20 cellular contexts compared by ENCODE assay signal in the genomic region with DNA sequence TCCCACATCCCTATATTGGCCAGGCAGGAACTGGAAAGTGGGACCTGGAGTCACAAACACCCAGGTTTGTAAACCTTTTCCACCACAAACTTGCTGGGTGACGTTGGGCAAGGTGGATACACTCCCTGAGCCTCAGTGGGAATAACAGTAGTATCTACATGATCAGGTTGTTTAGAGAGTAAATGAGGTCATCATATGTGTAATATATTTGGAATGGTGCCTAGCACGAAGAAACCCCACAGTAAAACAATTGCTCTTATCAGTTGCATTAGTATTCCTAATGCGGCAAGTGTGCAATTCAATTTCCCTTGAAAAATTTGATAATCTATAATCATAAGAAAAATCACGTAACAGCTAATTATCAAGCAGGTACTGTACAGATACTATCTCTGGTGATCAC. TPM values are rescaled to one million over a fixed set of nuclear protein-coding genes. Genes with fewer than 3 reads are reported as not detected.
A peak's percentile ranks its signal among the peaks of the same experiment; 100 is the strongest.
DNase-seq lines count a peak whose midpoint lies in the region; ATAC-seq and TF ChIP-seq lines count a peak whose summit lies in the region.
"Had no signal": no experiment of that assay in that cellular context is flagged by ENCODE, and none has a peak within 500 bp of the region (broad histone marks: within the 10 kb centered on the region; RNA-seq: fewer than 3 reads in every experiment).

No MANE protein-coding gene starts in this region.

- H3K4me1 ChIP-seq in osteoblast (ENCODE audit: insufficient read depth, low read length) = no peaks in the 10 kb centered on the region

- no peaks in the 10 kb centered on the region for H3K27me3 Mint-ChIP-seq in type B pancreatic cell
- H3K27me3 Mint-ChIP-seq: dendritic cell treated with granulocyte-macrophage colony-stimulating factor and Interleukin-4, amounts not matched to agents 40 ng/mL and 50 ng/mL, for 4 days had no signal

- H3K27ac ChIP-seq in osteoblast (ENCODE audit: low read depth, low read length) = no peak overlapping the region
- H3K27ac ChIP-seq: BLaER1 treated with 17β-estradiol and CSF1 and Interleukin-3, amounts not matched to agents 10 nM and 100 nM; thyroid gland had no signal

- no peaks in the 10 kb centered on the region for H3K27me3 ChIP-seq in osteoblast (ENCODE audit: insufficient read depth, low read length)
- H3K27me3 ChIP-seq: BLaER1 treated with 17β-estradiol and CSF1 and Interleukin-3, amounts not matched to agents 10 nM and 100 nM; thyroid gland had no signal

- no peak overlapping the region for H3K4me3 Mint-ChIP-seq in type B pancreatic cell
- H3K4me3 Mint-ChIP-seq: dendritic cell treated with granulocyte-macrophage colony-stimulating factor and Interleukin-4, amounts not matched to agents 40 ng/mL and 50 ng/mL, for 4 days had no signal

- no peaks in the 10 kb centered on the region for H4K20me1 ChIP-seq in osteoblast (ENCODE audit: insufficient read depth, low read length)

- no peak overlapping the region for H3K4me3 ChIP-seq in fibroblast of mammary gland (ENCODE audit: control insufficient read depth, low read depth, low read length)
- no peak overlapping the region for H3K4me3 ChIP-seq in osteoblast (ENCODE audit: insufficient read depth, low read length)
- H3K4me3 ChIP-seq: BLaER1 treated with 17β-estradiol and CSF1 and Interleukin-3, amounts not matched to agents 10 nM and 100 nM; skin epidermis; thyroid gland had no signal

- H3K9me3 Mint-ChIP-seq in type B pancreatic cell = no peaks in the 10 kb centered on the region
- H3K9me3 Mint-ChIP-seq: dendritic cell treated with granulocyte-macrophage colony-stimulating factor and Interleukin-4, amounts not matched to agents 40 ng/mL and 50 ng/mL, for 4 days had no signal

- peak; percentile 56 for DNase-seq in HT1080 (ENCODE audit: low read depth)
- DNase-seq in fibroblast of mammary gland (ENCODE audit: low read depth) = peak; percentile 59
- DNase-seq in renal cortical epithelial cell (ENCODE audit: low read depth) = peak; percentile 29
- DNase-seq in type B pancreatic cell (ENCODE audit: extremely low spot score, unreplicated experiment) = no peak
- DNase-seq in NCI-H146 treated with DMSO at 0.1 percent for 48 hours (lab: John Stamatoyannopoulos, UW; ENCODE audit: unreplicated experiment) = no peak
- DNase-seq in osteoblast (ENCODE audit: insufficient read length, low spot score, missing footprints) = no peak
- DNase-seq: DMS153, hypothalamus, left colon, NCI-H748 treated with DMSO at 0.1 percent for 48 hours, RPMI8226, T-helper 2 cell, thyroid gland had no signal

- no peaks in the 10 kb centered on the region for H3K9me3 ChIP-seq in osteoblast (ENCODE audit: low read depth, low read length)
- H3K9me3 ChIP-seq: thyroid gland had no signal

- H3K79me2 ChIP-seq in osteoblast (ENCODE audit: insufficient read depth, low read length) = peaks cover 68% of the 10 kb centered on the region

- no peaks in the 10 kb centered on the region for H3K36me3 Mint-ChIP-seq in type B pancreatic cell

- H2AFZ ChIP-seq in osteoblast (ENCODE audit: low read length) = no peak overlapping the region

- TF ChIP-seq CTCF in fibroblast of mammary gland (conservative IDR thresholded peaks at IDR 0.05; ENCODE audit: control insufficient read depth, insufficient read depth, low read depth, low read length) = no peak
- no peak for TF ChIP-seq CTCF in type B pancreatic cell (conservative IDR thresholded peaks at IDR 0.05)
- no peak for TF ChIP-seq CTCF in osteoblast (IDR thresholded peaks at IDR 0.05; ENCODE audit: extremely low read depth, low read depth, low read length)

- H3K36me3 ChIP-seq in osteoblast (ENCODE audit: insufficient read depth, low read length) = no peaks in the 10 kb centered on the region
- H3K36me3 ChIP-seq: thyroid gland had no signal

- H3K4me1 Mint-ChIP-seq in type B pancreatic cell (ENCODE audit: unreplicated experiment) = peaks cover 3% of the 10 kb centered on the region

- no peak overlapping the region for H3K27ac Mint-ChIP-seq in type B pancreatic cell
- H3K27ac Mint-ChIP-seq: activated T-helper 2 cell treated with anti-CD3 and anti-CD28 coated beads, Interferon-gamma antibody, Interleukin-2, Interleukin-4, amounts not matched to agents 10 μg/mL and 5 μg/mL and 100 μg/mL, durations not matched to agents 14 hours and 24 hours and 36 hours; dendritic cell treated with granulocyte-macrophage colony-stimulating factor and Interleukin-4, amounts not matched to agents 40 ng/mL and 50 ng/mL, for 4 days had no signal

- H3K4me2 ChIP-seq in osteoblast (ENCODE audit: insufficient read depth, low read length) = no peak overlapping the region
- H3K4me2 ChIP-seq: BLaER1 treated with 17β-estradiol and CSF1 and Interleukin-3, amounts not matched to agents 10 nM and 100 nM had no signal

- 0 out of 3 replicates have a peak, but pooled peaks have one; percentile 33 for ATAC-seq in SK-N-SH treated with all-trans-retinoic acid at 6 μM for 48 hours
- ATAC-seq: activated CD4-positive, CD25-positive, alpha-beta regulatory T cell treated with anti-CD3 and anti-CD28 coated beads, Interleukin-2, amount 50 U/mL, for 24 hours; esophagus mucosa; left colon had no signal

TF ChIP-seq in SK-N-SH treated with all-trans-retinoic acid at 6 μM for 48 hours, 23 proteins besides CTCF, POLR2A, EP300 and RAD21 (continues in another document):
- TF ChIP-seq CSDC2 (CRISPR knock-in tag; IDR thresholded peaks at IDR 0.05) (no peak), ISL1 (CRISPR knock-in tag; IDR thresholded peaks at IDR 0.05) (peak; percentile 61), TOX (CRISPR knock-in tag; IDR thresholded peaks at IDR 0.05; ENCODE audit: borderline replicate concordance) (no peak), ZFP3 (CRISPR knock-in tag; IDR thresholded peaks at IDR 0.05) (no peak), ARNTL (CRISPR knock-in tag; IDR thresholded peaks at IDR 0.05; ENCODE audit: borderline replicate concordance, low read depth) (no peak), ZNF70 (CRISPR knock-in tag; IDR thresholded peaks at IDR 0.05) (no peak), ESRRG (CRISPR knock-in tag; IDR thresholded peaks at IDR 0.05) (no peak)
- TF ChIP-seq, protein P1, sequence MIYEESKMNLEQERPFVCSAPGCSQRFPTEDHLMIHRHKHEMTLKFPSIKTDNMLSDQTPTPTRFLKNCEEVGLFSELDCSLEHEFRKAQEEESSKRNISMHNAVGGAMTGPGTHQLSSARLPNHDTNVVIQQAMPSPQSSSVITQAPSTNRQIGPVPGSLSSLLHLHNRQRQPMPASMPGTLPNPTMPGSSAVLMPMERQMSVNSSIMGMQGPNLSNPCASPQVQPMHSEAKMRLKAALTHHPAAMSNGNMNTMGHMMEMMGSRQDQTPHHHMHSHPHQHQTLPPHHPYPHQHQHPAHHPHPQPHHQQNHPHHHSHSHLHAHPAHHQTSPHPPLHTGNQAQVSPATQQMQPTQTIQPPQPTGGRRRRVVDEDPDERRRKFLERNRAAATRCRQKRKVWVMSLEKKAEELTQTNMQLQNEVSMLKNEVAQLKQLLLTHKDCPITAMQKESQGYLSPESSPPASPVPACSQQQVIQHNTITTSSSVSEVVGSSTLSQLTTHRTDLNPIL (CRISPR knock-in tag; IDR thresholded peaks at IDR 0.05; ENCODE audit: low read depth) = peak; percentile 58; the same call in 1 of the 2 replicates
- TF ChIP-seq, protein P2, sequence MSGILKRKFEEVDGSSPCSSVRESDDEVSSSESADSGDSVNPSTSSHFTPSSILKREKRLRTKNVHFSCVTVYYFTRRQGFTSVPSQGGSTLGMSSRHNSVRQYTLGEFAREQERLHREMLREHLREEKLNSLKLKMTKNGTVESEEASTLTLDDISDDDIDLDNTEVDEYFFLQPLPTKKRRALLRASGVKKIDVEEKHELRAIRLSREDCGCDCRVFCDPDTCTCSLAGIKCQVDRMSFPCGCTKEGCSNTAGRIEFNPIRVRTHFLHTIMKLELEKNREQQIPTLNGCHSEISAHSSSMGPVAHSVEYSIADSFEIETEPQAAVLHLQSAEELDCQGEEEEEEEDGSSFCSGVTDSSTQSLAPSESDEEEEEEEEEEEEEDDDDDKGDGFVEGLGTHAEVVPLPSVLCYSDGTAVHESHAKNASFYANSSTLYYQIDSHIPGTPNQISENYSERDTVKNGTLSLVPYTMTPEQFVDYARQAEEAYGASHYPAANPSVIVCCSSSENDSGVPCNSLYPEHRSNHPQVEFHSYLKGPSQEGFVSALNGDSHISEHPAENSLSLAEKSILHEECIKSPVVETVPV (CRISPR knock-in tag; IDR thresholded peaks at IDR 0.05) = 0 out of 2 replicates have a peak, but pooled peaks have one; percentile 20
- TF ChIP-seq, protein P3, sequence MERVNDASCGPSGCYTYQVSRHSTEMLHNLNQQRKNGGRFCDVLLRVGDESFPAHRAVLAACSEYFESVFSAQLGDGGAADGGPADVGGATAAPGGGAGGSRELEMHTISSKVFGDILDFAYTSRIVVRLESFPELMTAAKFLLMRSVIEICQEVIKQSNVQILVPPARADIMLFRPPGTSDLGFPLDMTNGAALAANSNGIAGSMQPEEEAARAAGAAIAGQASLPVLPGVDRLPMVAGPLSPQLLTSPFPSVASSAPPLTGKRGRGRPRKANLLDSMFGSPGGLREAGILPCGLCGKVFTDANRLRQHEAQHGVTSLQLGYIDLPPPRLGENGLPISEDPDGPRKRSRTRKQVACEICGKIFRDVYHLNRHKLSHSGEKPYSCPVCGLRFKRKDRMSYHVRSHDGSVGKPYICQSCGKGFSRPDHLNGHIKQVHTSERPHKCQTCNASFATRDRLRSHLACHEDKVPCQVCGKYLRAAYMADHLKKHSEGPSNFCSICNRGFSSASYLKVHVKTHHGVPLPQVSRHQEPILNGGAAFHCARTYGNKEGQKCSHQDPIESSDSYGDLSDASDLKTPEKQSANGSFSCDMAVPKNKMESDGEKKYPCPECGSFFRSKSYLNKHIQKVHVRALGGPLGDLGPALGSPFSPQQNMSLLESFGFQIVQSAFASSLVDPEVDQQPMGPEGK (CRISPR knock-in tag; IDR thresholded peaks at IDR 0.05; ENCODE audit: borderline replicate concordance) = no peak

RNA-seq across cellular contexts. Expression of a gene that starts 51.9 kb away (rescaled TPM):
- total RNA-seq in HT1080 (2014; rRNA removed; shearing (Covaris generic)) = 5.8 and 7.0 TPM in 2 replicates
- polyA plus RNA-seq in HT1080 (2015; cell fraction: cytosol; rRNA removed) = 6.1 and 7.9 TPM in 2 replicates
- 13.0 and 13.5 TPM in 2 replicates for polyA plus RNA-seq in HT1080 (2015; cell fraction: nucleus; rRNA removed)
- 17.0 and 26.6 TPM in 2 replicates for total RNA-seq in renal cortical epithelial cell
- 12.3 and 34.1 TPM in 2 replicates for total RNA-seq in type B pancreatic cell (ENCODE audit: low replicate concordance)
- total RNA-seq in osteoblast = 30.4 and 57.8 TPM in 2 replicates

Comparison
In these comparisons a context has a peak if more than half of its experiments do, and no peak if none do; other contexts are left out.
1. DNase-seq: peak in HT1080 (single experiment), fibroblast of mammary gland (single experiment) and renal cortical epithelial cell (single experiment); none in type B pancreatic cell (single experiment), NCI-H146 treated with DMSO at 0.1 percent for 48 hours (single experiment) and osteoblast (single experiment).